27 cellular contexts compared by ENCODE assay signal in genomic region chr12:100984821-100985220, GRCh38.
"Had no signal": no experiment of that assay in that cellular context is flagged by ENCODE, and none has a peak within 500 bp of the region (broad histone marks: within the 10 kb centered on the region; RNA-seq: fewer than 3 reads in every experiment).

No MANE protein-coding gene starts in this region.

- H3K4me3 Mint-ChIP-seq: naive thymus-derived CD4-positive, alpha-beta T cell; natural killer cell treated with Interleukin-12 subunit alpha and Interleukin-12 subunit beta and Interleukin-15 and Interleukin-18, amount 100 ng/mL, for 72 hours; neural progenitor cell; stimulated activated memory B cell treated with anti-CD40 and anti-IgM and Interleukin-4, amounts not matched to agents 10 μg/mL and 1 μg/mL and 100 μg/mL, for 72 hours; stimulated activated naive CD8-positive, alpha-beta T cell treated with anti-CD3 and anti-CD28 coated beads, Interleukin-15, amount 100 ng/mL, for 72 hours; type B pancreatic cell had no signal

- H3K27me3 ChIP-seq: neural progenitor cell, neutrophil, ovary, right atrium auricular region, right lobe of liver, tibial nerve, vagina had no signal

- H3K36me3 ChIP-seq: left ventricle myocardium inferior, neural progenitor cell, neutrophil, ovary, right atrium auricular region, right lobe of liver, tibial nerve, vagina had no signal

- H3K4me3 ChIP-seq: left ventricle myocardium inferior, lung, mucosa of descending colon, neural progenitor cell, ovary, right atrium auricular region, right lobe of liver, smooth muscle cell, tibial nerve, vagina had no signal

- H3K36me3 Mint-ChIP-seq: naive thymus-derived CD4-positive, alpha-beta T cell; natural killer cell treated with Interleukin-12 subunit alpha and Interleukin-12 subunit beta and Interleukin-15 and Interleukin-18, amount 100 ng/mL, for 72 hours; neural progenitor cell; stimulated activated memory B cell treated with anti-CD40 and anti-IgM and Interleukin-4, amounts not matched to agents 10 μg/mL and 1 μg/mL and 100 μg/mL, for 72 hours had no signal

- H3K9ac ChIP-seq: neural progenitor cell had no signal

- H2AFZ ChIP-seq: neural progenitor cell had no signal

- H3K27ac Mint-ChIP-seq: naive thymus-derived CD4-positive, alpha-beta T cell; natural killer cell treated with Interleukin-12 subunit alpha and Interleukin-12 subunit beta and Interleukin-15 and Interleukin-18, amount 100 ng/mL, for 72 hours; neural progenitor cell; progenitor cell of endocrine pancreas; stimulated activated memory B cell treated with anti-CD40 and anti-IgM and Interleukin-4, amounts not matched to agents 10 μg/mL and 1 μg/mL and 100 μg/mL, for 72 hours; type B pancreatic cell had no signal

- H3K9me3 ChIP-seq: left ventricle myocardium inferior, mucosa of descending colon, neutrophil, ovary, right atrium auricular region, right lobe of liver, tibial nerve, vagina had no signal

- H3K27me3 Mint-ChIP-seq: natural killer cell treated with Interleukin-12 subunit alpha and Interleukin-12 subunit beta and Interleukin-15 and Interleukin-18, amount 100 ng/mL, for 72 hours; progenitor cell of endocrine pancreas; stimulated activated memory B cell treated with anti-CD40 and anti-IgM and Interleukin-4, amounts not matched to agents 10 μg/mL and 1 μg/mL and 100 μg/mL, for 72 hours; stimulated activated naive CD8-positive, alpha-beta T cell treated with anti-CD3 and anti-CD28 coated beads, Interleukin-15, amount 100 ng/mL, for 72 hours had no signal

- DNase-seq: islet precursor cell; left ventricle myocardium inferior; mesendoderm; midbrain; mucosa of descending colon; naive thymus-derived CD4-positive, alpha-beta T cell; occipital lobe; ovary; right lobe of liver; stimulated activated CD4-positive, alpha-beta T cell treated with anti-CD3 and anti-CD28 coated beads, Interleukin-1b, Interleukin-23, amount 100 ng/mL, for 48 hours; stimulated activated CD4-positive, alpha-beta T cell treated with anti-CD3 and anti-CD28 coated beads, Interleukin-2, amount 100 ng/mL, for 48 hours; stimulated activated CD4-positive, alpha-beta T cell treated with anti-CD3 and anti-CD28 coated beads, Interleukin-4, amount 100 ng/mL, for 4 hours; stimulated activated CD8-positive, alpha-beta memory T cell treated with anti-CD3 and anti-CD28 coated beads, Interleukin-4, amount 100 ng/mL, for 48 hours; stimulated activated naive CD4-positive, alpha-beta T cell treated with Interleukin-2 at 50 U/mL for 16 hours; stimulated activated naive CD8-positive, alpha-beta T cell treated with anti-CD3 and anti-CD28 coated beads, Interleukin-15, amount 100 ng/mL, for 72 hours; substantia nigra had no signal

- H3K4me1 Mint-ChIP-seq: stimulated activated naive CD8-positive, alpha-beta T cell treated with anti-CD3 and anti-CD28 coated beads, Interleukin-15, amount 100 ng/mL, for 72 hours had no signal

- H3K4me2 ChIP-seq: neural progenitor cell, smooth muscle cell had no signal

- H3K4me1 ChIP-seq: left ventricle myocardium inferior, right atrium auricular region, right lobe of liver had no signal

- H3K27ac ChIP-seq: left ventricle myocardium inferior, neural progenitor cell, neutrophil, ovary, right atrium auricular region, right lobe of liver, tibial nerve, vagina had no signal
